Comparison of ENCODE assay signal across 30 cellular contexts in genomic region chr4:109177411-109177810, GRCh38.
"Had no signal": no experiment of that assay in that cellular context is flagged by ENCODE, and none has a peak within 500 bp of the region (broad histone marks: within the 10 kb centered on the region; RNA-seq: fewer than 3 reads in every experiment).

No MANE protein-coding gene starts in this region.

- H3K4me1 ChIP-seq: adrenal gland, foreskin keratinocyte, heart left ventricle, lower lobe of right lung, stomach, thyroid gland, upper lobe of left lung, vagina had no signal

- H3K9me3 ChIP-seq: adrenal gland, heart left ventricle, lower lobe of right lung, stomach, thyroid gland, upper lobe of left lung, vagina had no signal

- DNase-seq: activated CD4-positive, alpha-beta T cell treated with anti-CD3 and anti-CD28 coated beads for 4 hours; activated CD4-positive, alpha-beta T cell treated with anti-CD3 and anti-CD28 coated beads, Interleukin-2, amount 50 U/mL, for 4 hours; activated CD8-positive, alpha-beta memory T cell treated with anti-CD3 and anti-CD28 coated beads for 24 hours; activated effector memory CD4-positive, alpha-beta T cell treated with anti-CD3 and anti-CD28 coated beads, Interleukin-2, amount 50 U/mL, for 16 hours; activated naive CD4-positive, alpha-beta T cell treated with anti-CD3 and anti-CD28 coated beads for 36 hours; activated naive CD8-positive, alpha-beta T cell treated with anti-CD3 and anti-CD28 coated beads for 36 hours; activated T-cell treated with anti-CD3 and anti-CD28 coated beads, Interleukin-2, amount 50 U/mL, for 1 hour; adrenal gland; aorta; brain microvascular endothelial cell; foreskin keratinocyte; heart left ventricle; hypothalamus; immature natural killer cell; kidney; left colon; lower lobe of right lung; midbrain; naive thymus-derived CD4-positive, alpha-beta T cell; posterior cingulate gyrus; stimulated activated CD4-positive, alpha-beta T cell treated with anti-CD3 and anti-CD28 coated beads, Interleukin-1b, Interleukin-23, amount 100 ng/mL, for 48 hours; stimulated activated naive B cell treated with anti-CD40 and anti-IgM and Interleukin-4, amounts not matched to agents 10 μg/mL and 1 μg/mL and 100 μg/mL, for 72 hours; stomach; T-helper 1 cell; thyroid gland; upper lobe of left lung had no signal

- H3K27ac ChIP-seq: adrenal gland, brain microvascular endothelial cell, foreskin keratinocyte, heart left ventricle, lower lobe of right lung, skin epidermis, stomach, thyroid gland, upper lobe of left lung, vagina had no signal

- H3K27me3 ChIP-seq: adrenal gland, brain microvascular endothelial cell, heart left ventricle, stomach, thyroid gland, upper lobe of left lung, vagina had no signal

- H3K36me3 ChIP-seq: adrenal gland, brain microvascular endothelial cell, heart left ventricle, lower lobe of right lung, stomach, thyroid gland, upper lobe of left lung, vagina had no signal

- ATAC-seq: esophagus mucosa; foreskin keratinocyte; heart left ventricle; left colon; lower lobe of right lung; naive thymus-derived CD4-positive, alpha-beta T cell; sciatic nerve; stimulated activated naive B cell treated with anti-CD40 and anti-IgM and Interleukin-4, amounts not matched to agents 10 μg/mL and 1 μg/mL and 100 μg/mL, for 72 hours had no signal

- H3K4me3 ChIP-seq: adrenal gland, heart left ventricle, lower lobe of right lung, skin epidermis, stomach, thyroid gland, upper lobe of left lung, vagina had no signal
